Comparison of ENCODE assay signal across 14 cellular contexts in the genomic region with DNA sequence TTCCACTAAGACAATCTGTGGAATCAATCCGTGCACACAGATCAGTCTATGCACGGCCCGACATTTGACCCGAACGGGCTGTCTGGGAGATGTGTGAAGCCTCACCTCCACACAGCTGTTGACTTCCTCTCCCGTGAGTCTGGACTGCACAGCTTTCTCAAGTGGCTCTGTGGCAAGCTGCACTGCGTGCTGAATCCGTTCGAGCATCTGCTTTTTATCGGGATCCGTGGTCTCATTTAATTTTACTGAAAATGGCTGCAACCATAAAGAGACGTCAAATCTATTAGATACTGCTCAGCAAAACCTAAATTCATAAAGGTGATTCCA.
"Had no signal": no experiment of that assay in that cellular context is flagged by ENCODE, and none has a peak within 500 bp of the region (broad histone marks: within the 10 kb centered on the region; RNA-seq: fewer than 3 reads in every experiment).

No MANE protein-coding gene starts in this region.

- H3K4me3 Mint-ChIP-seq: activated naive CD8-positive, alpha-beta T cell treated with anti-CD3 and anti-CD28 coated beads for 36 hours; activated T-cell treated with anti-CD3 and anti-CD28 coated beads, Interleukin-2, amount 50 U/mL, for 4 hours; mesothelial cell of epicardium; neural crest cell; WTC11 had no signal

- H3K9me3 ChIP-seq: ovary, right lobe of liver, testis, upper lobe of right lung had no signal

- H3K27me3 Mint-ChIP-seq: activated naive CD8-positive, alpha-beta T cell treated with anti-CD3 and anti-CD28 coated beads for 36 hours; effector memory CD8-positive, alpha-beta T cell had no signal

- H3K9me3 Mint-ChIP-seq: activated naive CD8-positive, alpha-beta T cell treated with anti-CD3 and anti-CD28 coated beads for 36 hours; activated T-cell treated with anti-CD3 and anti-CD28 coated beads, Interleukin-2, amount 50 U/mL, for 4 hours; effector memory CD8-positive, alpha-beta T cell; mesothelial cell of epicardium; neural crest cell; WTC11 had no signal

- H3K27ac Mint-ChIP-seq: mesothelial cell of epicardium, WTC11 had no signal

- H3K27ac ChIP-seq: ovary, right lobe of liver, testis had no signal

- DNase-seq: activated gamma-delta T cell had no signal

- H3K4me2 ChIP-seq: smooth muscle cell had no signal

- FAIRE-seq: frontal cortex had no signal

- H3K4me1 Mint-ChIP-seq: mesothelial cell of epicardium, WTC11 had no signal

- H3K4me1 ChIP-seq: testis had no signal

- H3K27me3 ChIP-seq: ovary, right lobe of liver, testis, upper lobe of right lung had no signal

- H3K4me3 ChIP-seq: lung, ovary, right lobe of liver, smooth muscle cell, testis, upper lobe of right lung had no signal

- H3K36me3 ChIP-seq: ovary had no signal
